Comparison of ENCODE assay signal across 8 cellular contexts in the genomic region with DNA sequence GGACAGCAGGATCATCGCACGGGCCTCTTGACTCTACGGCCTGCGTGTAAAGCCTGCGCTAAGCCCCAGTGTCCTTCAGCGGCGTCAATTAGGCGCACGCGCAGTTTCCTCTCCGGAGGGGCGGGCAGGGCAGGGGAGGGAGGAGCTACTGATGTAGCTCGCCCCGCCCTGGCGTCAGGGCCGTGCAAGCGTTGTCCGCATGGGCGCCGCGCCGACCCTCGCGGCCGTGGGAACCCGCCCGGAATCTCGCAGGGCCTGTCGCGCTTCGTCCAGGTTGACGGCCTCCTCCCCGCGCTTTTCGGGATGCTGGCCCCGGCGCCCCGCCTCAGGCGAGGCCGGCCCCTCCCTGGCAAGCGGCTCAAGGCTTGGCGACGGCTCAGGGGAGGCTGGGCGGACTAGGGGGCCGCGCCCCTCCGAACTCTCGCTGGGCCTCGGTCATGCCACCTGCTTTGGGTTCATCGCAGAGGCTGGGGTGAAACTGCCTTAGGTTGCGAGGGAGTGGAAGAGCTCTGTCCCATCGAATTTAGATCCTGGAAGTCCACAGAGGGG.
DNase-seq lines count a peak whose midpoint lies in the region; ATAC-seq, FAIRE-seq and TF ChIP-seq lines count a peak whose summit lies in the region.

No MANE protein-coding gene starts in this region.

- no peaks in the 10 kb centered on the region for H3K9me3 ChIP-seq in neutrophil

- H3K27me3 ChIP-seq in neutrophil: no peaks in the 10 kb centered on the region

- H3K4me3 ChIP-seq in fibroblast of villous mesenchyme (ENCODE audit: low read depth, low read length) (peak overlapping the region; percentile 53), neutrophil (ENCODE audit: low read depth in 1 of 2, low read length in 1 of 2) (peak overlapping the region; percentile 47 to 60)

- no peak for TF ChIP-seq CTCF in fibroblast of villous mesenchyme (IDR thresholded peaks at IDR 0.05; ENCODE audit: insufficient read depth, low read depth, low read length)
- TF ChIP-seq CTCF in neutrophil (IDR thresholded peaks at IDR 0.05): no peak

- DNase-seq in GM12891 (ENCODE audit: insufficient read length, low spot score) (peak; percentile 91), NCI-H748 treated with DMSO at 0.1 percent for 48 hours (lab: John Stamatoyannopoulos, UW) (peak; percentile 44), activated gamma-delta T cell treated with Interleukin-2 at 50 U/mL for 16 hours (peak; percentile 63), fibroblast of villous mesenchyme (ENCODE audit: low read depth) (peak; percentile 88), GDM1 (lab: John Stamatoyannopoulos, UW) (no peak)
- DNase-seq in stimulated activated naive CD8-positive, alpha-beta T cell treated with anti-CD3 and anti-CD28 coated beads, Interleukin-15, Interleukin-2, amounts not matched to agents 100 U/mL and 50 U/mL, for 24 hours: peak; percentile 81

- TF ChIP-seq POLR2A in GM12891 (IDR thresholded peaks at IDR 0.05; ENCODE audit: low read depth, low read length): no peak

- peaks cover 44% of the 10 kb centered on the region for H3K36me3 ChIP-seq in neutrophil

- H3K4me1 ChIP-seq in neutrophil (ENCODE audit: control insufficient read depth in 1 of 2, insufficient read depth in 1 of 2, low read depth in 1 of 2, low read length in 1 of 2): peaks cover 6 to 10% of the 10 kb centered on the region in 2 experiments

- peak; percentile 64 for ATAC-seq in HG02870 (IDR thresholded peaks at IDR 0.05; ENCODE audit: unreplicated experiment)
- ATAC-seq in stimulated activated naive CD8-positive, alpha-beta T cell treated with anti-CD3 and anti-CD28 coated beads, Interleukin-15, Interleukin-2, amounts not matched to agents 100 U/mL and 50 U/mL, for 24 hours: peak; percentile 88

- FAIRE-seq in GM12891 (lab: Jason Lieb, UNC): peak; percentile 90

- H3K27ac ChIP-seq in neutrophil: no peak overlapping the region

TF ChIP-seq in GM12891, 5 proteins besides CTCF, POLR2A, EP300 and RAD21:
- TF ChIP-seq PAX5 (IDR thresholded peaks at IDR 0.05; ENCODE audit: insufficient read depth, low read length, severe bottlenecking) (no peak), POLR2AphosphoS5 (IDR thresholded peaks at IDR 0.05; ENCODE audit: low read depth, low read length) (no peak), TAF1 (IDR thresholded peaks at IDR 0.05; ENCODE audit: low read depth, low read length) (no peak), POU2F2 (IDR thresholded peaks at IDR 0.05; ENCODE audit: low read depth, low read length) (no peak), SPI1 (IDR thresholded peaks at IDR 0.05; ENCODE audit: low read depth, low read length) (no peak)
